8 cellular contexts compared by ENCODE assay signal in the genomic region with DNA sequence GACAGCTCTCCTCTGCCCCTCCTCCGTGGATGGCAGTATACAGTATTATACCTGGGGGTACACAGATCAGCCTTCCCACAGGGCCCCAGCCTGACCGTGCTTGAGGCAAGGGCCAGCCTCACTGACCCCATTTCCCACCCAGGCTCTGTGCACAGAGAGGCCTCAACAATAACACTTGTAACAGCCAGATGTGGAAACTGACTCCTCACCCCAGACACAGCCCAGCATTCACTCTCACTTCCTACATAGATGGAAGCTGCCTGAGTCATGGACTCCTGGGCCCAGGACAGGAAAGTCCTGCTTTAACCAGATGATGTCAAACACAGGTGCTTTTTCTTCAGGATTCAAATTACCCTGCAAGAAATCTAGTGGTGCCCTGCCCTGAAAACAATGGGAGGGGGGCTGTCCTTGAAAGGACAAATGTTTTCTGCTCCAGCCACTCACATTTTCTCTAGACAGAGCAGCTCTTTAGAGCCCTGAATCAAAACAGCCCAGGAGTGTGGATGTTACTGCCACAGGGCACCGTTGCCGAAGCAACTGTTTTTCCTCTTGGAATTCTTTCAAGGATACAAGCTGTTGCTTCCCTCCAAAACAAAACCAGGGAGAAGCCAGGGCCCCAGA. TPM values are rescaled to one million over a fixed set of nuclear protein-coding genes. Genes with fewer than 3 reads are reported as not detected.
DNase-seq lines count a peak whose midpoint lies in the region; ATAC-seq and TF ChIP-seq lines count a peak whose summit lies in the region.

No MANE protein-coding gene starts in this region.

- H3K36me3 Mint-ChIP-seq in activated naive CD8-positive, alpha-beta T cell treated with anti-CD3 and anti-CD28 coated beads, Interleukin-2, amount 50 U/mL, for 24 hours (ENCODE audit: low read depth) = peaks cover 31% of the 10 kb centered on the region

- H3K4me1 ChIP-seq in right atrium auricular region (peaks cover 0 to 70% of the 10 kb centered on the region in 2 donors), subcutaneous abdominal adipose tissue (ENCODE audit: control insufficient read depth in 5 of 5, insufficient read depth in 5 of 5, low read length in 5 of 5) (peaks cover 9 to 68% (median 43%) of the 10 kb centered on the region in 5 donors)

- H3K36me3 ChIP-seq in right atrium auricular region (no peaks in the 10 kb centered on the region), subcutaneous abdominal adipose tissue (ENCODE audit: control insufficient read depth in 5 of 5, insufficient read depth in 5 of 5, low read length in 5 of 5) (peaks cover 0 to 4% (median 4%) of the 10 kb centered on the region in 5 donors)

- no peaks in the 10 kb centered on the region for H3K27me3 ChIP-seq in right atrium auricular region
- H3K27me3 ChIP-seq in subcutaneous abdominal adipose tissue (ENCODE audit: control insufficient read depth in 5 of 5, insufficient read depth in 4 of 5, low read length in 5 of 5) = no peaks in the 10 kb centered on the region

- peak overlapping the region; percentile 64 to 78 for H3K27ac ChIP-seq in right atrium auricular region
- H3K27ac ChIP-seq in subcutaneous abdominal adipose tissue (ENCODE audit: low read depth, low read length) = peak overlapping the region; percentile 55

- peak; percentile 14 for ATAC-seq in activated naive CD8-positive, alpha-beta T cell treated with anti-CD3 and anti-CD28 coated beads, Interleukin-2, amount 50 U/mL, for 24 hours
- ATAC-seq in HG02571 (IDR thresholded peaks at IDR 0.05; ENCODE audit: unreplicated experiment) (no peak), GM21737 (IDR thresholded peaks at IDR 0.05; ENCODE audit: unreplicated experiment) (no peak)

- H3K9me3 ChIP-seq in right atrium auricular region (no peaks in the 10 kb centered on the region), subcutaneous abdominal adipose tissue (ENCODE audit: control insufficient read depth in 5 of 5, low read length in 5 of 5) (no peaks in the 10 kb centered on the region)

- no peaks in the 10 kb centered on the region for H3K9me3 Mint-ChIP-seq in activated naive CD8-positive, alpha-beta T cell treated with anti-CD3 and anti-CD28 coated beads, Interleukin-2, amount 50 U/mL, for 24 hours

- peak overlapping the region; percentile 60 for H3K4me3 Mint-ChIP-seq in activated naive CD8-positive, alpha-beta T cell treated with anti-CD3 and anti-CD28 coated beads, Interleukin-2, amount 50 U/mL, for 24 hours

- DNase-seq in SIG-M5 treated with dmso at 0.1 percent for 504 hours (lab: John Stamatoyannopoulos, UW; ENCODE audit: unreplicated experiment) (peak; percentile 58), SIG-M5 (lab: John Stamatoyannopoulos, UW) (no peak), right atrium auricular region (ENCODE audit: low spot score) (no peak), mesenteric fat pad (ENCODE audit: low spot score) (no peak)
- DNase-seq in activated naive CD8-positive, alpha-beta T cell treated with anti-CD3 and anti-CD28 coated beads, Interleukin-2, amount 50 U/mL, for 24 hours = no peak

- peak overlapping the region in 2 of 5 donors; percentile 6 to 45 for H3K9ac ChIP-seq in subcutaneous abdominal adipose tissue (ENCODE audit: low read length in 5 of 5)

- TF ChIP-seq CTCF in right atrium auricular region (IDR thresholded peaks at IDR 0.05) = no peak

- H3K4me1 Mint-ChIP-seq in activated naive CD8-positive, alpha-beta T cell treated with anti-CD3 and anti-CD28 coated beads, Interleukin-2, amount 50 U/mL, for 24 hours = peaks cover 82% of the 10 kb centered on the region

- no peak overlapping the region for H3K4me3 ChIP-seq in right atrium auricular region
- no peak overlapping the region for H3K4me3 ChIP-seq in subcutaneous abdominal adipose tissue (ENCODE audit: low read depth in 1 of 5, low read length in 5 of 5)

- no peaks in the 10 kb centered on the region for H3K27me3 Mint-ChIP-seq in activated naive CD8-positive, alpha-beta T cell treated with anti-CD3 and anti-CD28 coated beads, Interleukin-2, amount 50 U/mL, for 24 hours

- peak overlapping the region; percentile 97 for H3K27ac Mint-ChIP-seq in activated naive CD8-positive, alpha-beta T cell treated with anti-CD3 and anti-CD28 coated beads, Interleukin-2, amount 50 U/mL, for 24 hours

RNA-seq across cellular contexts. Expression of a gene that starts 16.4 kb away (rescaled TPM):
- total RNA-seq in right atrium auricular region = 10 to 100 TPM; 27.5 to 38.6 TPM
- total RNA-seq in mesenteric fat pad = 33.1 TPM

RNA-seq across cellular contexts. Expression of a gene that starts 19.3 kb away (rescaled TPM):
- total RNA-seq in right atrium auricular region (10 to 100 TPM in 1 of 2 donors, 1 to 10 TPM in 1; 7.5 to 15.3 TPM), mesenteric fat pad (42.9 TPM)
